Comparison of ENCODE assay signal across 8 cellular contexts in genomic region chr17:81090361-81091133, GRCh38. TPM values are rescaled to one million over a fixed set of nuclear protein-coding genes. Genes with fewer than 3 reads are reported as not detected.
DNase-seq lines count a peak whose midpoint lies in the region; ATAC-seq and TF ChIP-seq lines count a peak whose summit lies in the region.

No MANE protein-coding gene starts in this region.

- in situ Hi-C loops in GM13976 (cut with MboI; ENCODE audit: low sequenced_read_pairs, unreplicated experiment) = no loop called here
- in situ Hi-C loops in Panc1 (cut with HindIII; ENCODE audit: low pct_unique_long_range_greater_than_20kb, low sequenced_read_pairs) = no loop called here

- no peak overlapping the region for H3K4me3 ChIP-seq in Panc1 (ENCODE audit: low read depth in 2 of 2, low read length in 2 of 2)

- 0 out of 2 replicates have a peak, but pooled peaks have one; percentile 8 for ATAC-seq in Panc1
- ATAC-seq in sciatic nerve = peak; percentile 33
- ATAC-seq in HG03139 (IDR thresholded peaks at IDR 0.05; ENCODE audit: unreplicated experiment) = no peak
- ATAC-seq in HG02798 (IDR thresholded peaks at IDR 0.05; ENCODE audit: poor library complexity, unreplicated experiment) = no peak
- ATAC-seq in HG03039 (IDR thresholded peaks at IDR 0.05; ENCODE audit: unreplicated experiment) = no peak

- peaks cover 38% of the 10 kb centered on the region for H3K4me1 ChIP-seq in Panc1 (ENCODE audit: control insufficient read depth, insufficient read depth, low read length)

- H3K27me3 ChIP-seq in Panc1 (ENCODE audit: control insufficient read depth, insufficient read depth, low read length) = no peaks in the 10 kb centered on the region

- intact Hi-C loops in Panc1 (cut with micrococcal nuclease; ENCODE audit: unreplicated experiment) (no loop called here), sciatic nerve (cut with DNase I) (no loop called here)

- no TSS peak for BruUV-seq in Panc1 (replicated peaks; lab: Mats Ljungman, UMichigan)

- peak; percentile 70 for DNase-seq in GM13976 (ENCODE audit: low spot score)
- no peak for DNase-seq in Panc1 (ENCODE audit: low read depth, low spot score)
- DNase-seq in ecto neural progenitor cell (ENCODE audit: low spot score) = peak; percentile 80
- DNase-seq in sciatic nerve (ENCODE audit: low spot score) = no peak
- no peak for DNase-seq in NCI-H1105 (lab: John Stamatoyannopoulos, UW)

- CTCF ChIA-PET in Panc1 (lab: Charles Lee) = no interaction called here

- TF ChIP-seq CTCF in GM13976 (IDR thresholded peaks at IDR 0.05; ENCODE audit: borderline replicate concordance, control extremely low read depth, extremely low read depth, insufficient read depth, missing control alignments) (no peak), Panc1 (IDR thresholded peaks at IDR 0.05) (no peak)

- peaks cover 5% of the 10 kb centered on the region; the same call in 1 of the 2 replicates for H3K36me3 ChIP-seq in Panc1 (ENCODE audit: control insufficient read depth, insufficient read depth, low read length)

- POLR2A ChIA-PET in Panc1 (lab: Charles Lee) = no interaction called here

- H3K9me3 ChIP-seq in Panc1 (ENCODE audit: control insufficient read depth, insufficient read depth, low read depth, low read length) = no peaks in the 10 kb centered on the region

- H3K27ac ChIP-seq in Panc1 (ENCODE audit: low read length) = no peak overlapping the region

RNA-seq across cellular contexts. Expression of gene BAIAP2, which starts 55.6 kb away (rescaled TPM):
- total RNA-seq in Panc1 (2021; ENCODE audit: unreplicated experiment) = 125 TPM
- 117 TPM for polyA plus RNA-seq in Panc1 (2012; ENCODE audit: insufficient read length)
- 50.9 TPM for total RNA-seq in sciatic nerve

Comparison
In these comparisons a context has a peak if more than half of its experiments do, and no peak if none do; other contexts are left out.
1. DNase-seq: peak in GM13976 (single experiment) and ecto neural progenitor cell (single experiment); none in Panc1 (single experiment), sciatic nerve (single experiment) and NCI-H1105 (single experiment).
2. ATAC-seq: peak in Panc1 (single experiment) and sciatic nerve (single experiment); none in HG03139 (single experiment), HG02798 (single experiment) and HG03039 (single experiment).